In genomic region chr7:44284881-44285541, GRCh38 we compare ENCODE assay signal across 1 cellular context.
TF ChIP-seq lines count a peak whose summit lies in the region.

No MANE protein-coding gene starts in this region.

TF ChIP-seq in HepG2, 621 proteins besides CTCF, POLR2A, EP300 and RAD21 (continued from another document):
- TF ChIP-seq DZIP1 (CRISPR knock-in tag; IDR thresholded peaks at IDR 0.05) = no peak
- TF ChIP-seq ZNF367 (CRISPR knock-in tag; IDR thresholded peaks at IDR 0.05; ENCODE audit: borderline replicate concordance) = no peak
- TF ChIP-seq PHF21A (CRISPR knock-in tag; IDR thresholded peaks at IDR 0.05) = no peak
TF ChIP-seq in HepG2: peak in this region for 0.
